23 cellular contexts compared by ENCODE assay signal in the genomic region with DNA sequence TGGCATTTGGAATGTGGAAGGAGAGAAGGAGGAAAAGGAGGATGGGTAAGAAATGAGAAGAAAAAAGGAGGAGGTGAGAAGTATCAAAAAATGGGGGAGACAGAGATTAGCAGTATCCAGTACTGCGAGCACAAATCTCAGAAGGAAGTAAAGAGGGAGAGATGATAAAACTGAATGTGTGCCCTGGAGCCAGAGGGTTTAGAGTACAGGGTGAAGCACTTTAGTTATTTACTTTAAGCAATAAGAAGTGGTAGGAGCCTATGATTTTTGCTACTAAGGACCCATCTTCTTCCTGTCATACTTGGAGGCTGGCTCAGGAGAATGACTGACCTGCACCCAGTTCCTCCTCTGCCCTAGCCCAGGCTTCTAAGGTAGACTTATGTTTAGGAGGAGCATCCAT.
"Had no signal": no experiment of that assay in that cellular context is flagged by ENCODE, and none has a peak within 500 bp of the region (broad histone marks: within the 10 kb centered on the region; RNA-seq: fewer than 3 reads in every experiment).

No MANE protein-coding gene starts in this region.

- H3K4me1 ChIP-seq: neural progenitor cell, psoas muscle, thyroid gland had no signal

- H3K4me2 ChIP-seq: neural progenitor cell had no signal

- H3K4me1 Mint-ChIP-seq: mesothelial cell of epicardium, nephron, neural progenitor cell had no signal

- H3K9me3 Mint-ChIP-seq: effector memory CD8-positive, alpha-beta T cell; immature natural killer cell; memory B cell; neural progenitor cell; stimulated activated effector memory CD8-positive, alpha-beta T cell treated with anti-CD3 and anti-CD28 coated beads, Interleukin-12 subunit alpha, Interleukin-12 subunit beta, amount 100 ng/mL, for 72 hours had no signal

- H3K36me3 Mint-ChIP-seq: memory B cell; mesothelial cell of epicardium; naive thymus-derived CD4-positive, alpha-beta T cell; neural progenitor cell; stimulated activated effector memory CD8-positive, alpha-beta T cell treated with anti-CD3 and anti-CD28 coated beads, Interleukin-12 subunit alpha, Interleukin-12 subunit beta, amount 100 ng/mL, for 72 hours had no signal

- ATAC-seq: effector memory CD8-positive, alpha-beta T cell; naive thymus-derived CD4-positive, alpha-beta T cell; psoas muscle; right cardiac atrium; stimulated activated effector memory CD8-positive, alpha-beta T cell treated with anti-CD3 and anti-CD28 coated beads, Interleukin-12 subunit alpha, Interleukin-12 subunit beta, amount 100 ng/mL, for 72 hours had no signal

- H3K4me3 Mint-ChIP-seq: effector memory CD8-positive, alpha-beta T cell; immature natural killer cell; memory B cell; mesothelial cell of epicardium; naive thymus-derived CD4-positive, alpha-beta T cell; nephron; neural progenitor cell; stimulated activated effector memory CD8-positive, alpha-beta T cell treated with anti-CD3 and anti-CD28 coated beads, Interleukin-12 subunit alpha, Interleukin-12 subunit beta, amount 100 ng/mL, for 72 hours had no signal

- H3K27ac Mint-ChIP-seq: memory B cell; mesothelial cell of epicardium; naive thymus-derived CD4-positive, alpha-beta T cell; nephron; neural progenitor cell; stimulated activated effector memory CD8-positive, alpha-beta T cell treated with anti-CD3 and anti-CD28 coated beads, Interleukin-12 subunit alpha, Interleukin-12 subunit beta, amount 100 ng/mL, for 72 hours had no signal

- H3K9me3 ChIP-seq: psoas muscle, sigmoid colon, stomach, thyroid gland had no signal

- H3K4me3 ChIP-seq: lung, neural progenitor cell, psoas muscle, sigmoid colon, stomach, thyroid gland had no signal

- DNase-seq: cortex of kidney; effector memory CD8-positive, alpha-beta T cell; hypothalamus; immature natural killer cell; islet precursor cell; kidney glomerular epithelial cell; naive thymus-derived CD4-positive, alpha-beta T cell; posterior cingulate gyrus; psoas muscle; right cardiac atrium; sigmoid colon; stimulated activated CD4-positive, alpha-beta T cell treated with anti-CD3 and anti-CD28 coated beads, Interleukin-2, amount 100 ng/mL, for 24 hours; stimulated activated CD4-positive, alpha-beta T cell treated with anti-CD3 and anti-CD28 coated beads, Interleukin-4, amount 100 ng/mL, for 24 hours; stimulated activated naive CD4-positive, alpha-beta T cell treated with Interleukin-2 at 50 U/mL for 16 hours; stomach; thyroid gland; trophoblast cell had no signal

- H3K9ac ChIP-seq: neural progenitor cell had no signal

- H3K36me3 ChIP-seq: neural progenitor cell, sigmoid colon, stomach, thyroid gland had no signal

- H3K27ac ChIP-seq: neural progenitor cell, psoas muscle, sigmoid colon, stomach, thyroid gland had no signal

- H3K27me3 ChIP-seq: neural progenitor cell, sigmoid colon, stomach, thyroid gland had no signal

- H2AFZ ChIP-seq: neural progenitor cell had no signal
